Comparison of ENCODE assay signal across 23 cellular contexts in genomic region chr17:45086865-45087495, GRCh38. TPM values are rescaled to one million over a fixed set of nuclear protein-coding genes. Genes with fewer than 3 reads are reported as not detected.
A peak's percentile ranks its signal among the peaks of the same experiment; 100 is the strongest.
DNase-seq lines count a peak whose midpoint lies in the region; ATAC-seq, FAIRE-seq and TF ChIP-seq lines count a peak whose summit lies in the region.
"Had no signal": no experiment of that assay in that cellular context is flagged by ENCODE, and none has a peak within 500 bp of the region (broad histone marks: within the 10 kb centered on the region; RNA-seq: fewer than 3 reads in every experiment).

No MANE protein-coding gene starts in this region.

- no peaks in the 10 kb centered on the region for H3K27me3 ChIP-seq in astrocyte (ENCODE audit: insufficient read depth, low read length)
- H3K27me3 ChIP-seq in psoas muscle (ENCODE audit: insufficient read depth in 3 of 3, low read length in 2 of 3), result no peaks in the 10 kb centered on the region
- no peaks in the 10 kb centered on the region for H3K27me3 ChIP-seq in A673 (replicated peaks; ENCODE audit: insufficient read depth, low read depth, low read length, poor library complexity)
- H3K27me3 ChIP-seq: adrenal gland had no signal

- intact Hi-C loops in Calu3 (cut with micrococcal nuclease; ENCODE audit: unreplicated experiment) (no loop called here), kidney (cut with DNase I) (no loop called here), psoas muscle (cut with DNase I) (no loop called here), A673 (cut with micrococcal nuclease; ENCODE audit: unreplicated experiment) (no loop called here)

- DNase-seq in Calu3 (no peak), astrocyte (ENCODE audit: low read depth) (no peak), kidney (no peak), psoas muscle (no peak), A673 (ENCODE audit: low spot score) (no peak), NOMO-1 treated with dmso at 0.1 percent for 144 hours (lab: John Stamatoyannopoulos, UW; ENCODE audit: unreplicated experiment) (no peak), DMS 273 treated with DMSO at 0.1 percent for 48 hours (lab: John Stamatoyannopoulos, UW) (no peak), HTR-8/SVneo (ENCODE audit: insufficient read length, low spot score) (no peak)
- DNase-seq: activated CD4-positive, alpha-beta T cell treated with anti-CD3 and anti-CD28 coated beads, Interleukin-2, amount 10 ng/mL, durations not matched to agents 7 days and 5 days; activated CD8-positive, alpha-beta memory T cell treated with anti-CD3 and anti-CD28 coated beads, Interleukin-2, amount 50 U/mL, for 4 hours; adrenal gland; CD4-positive, alpha-beta T cell; central memory CD4-positive, alpha-beta T cell; effector memory CD8-positive, alpha-beta T cell; immature natural killer cell; mesenchymal stem cell; NCI-H1694 treated with DMSO at 0.1 percent for 48 hours; NCI-H446; NK-92 treated with Interleukin-12 subunit alpha and Interleukin-12 subunit beta, amount 100 ng/mL, for 24 hours had no signal

- H3K9ac ChIP-seq in astrocyte (ENCODE audit: low read length) (no peak overlapping the region), kidney (ENCODE audit: low read length in 2 of 2) (no peak overlapping the region)

- peaks cover 28% of the 10 kb centered on the region for H4K20me1 ChIP-seq in astrocyte (ENCODE audit: insufficient read depth, low read length)

- H3K27ac ChIP-seq in astrocyte (ENCODE audit: low read depth, low read length), result peak overlapping the region; percentile 13
- H3K27ac ChIP-seq in kidney (ENCODE audit: low read depth in 2 of 2, low read length in 2 of 2), result peak overlapping the region; percentile 48 to 77
- peak overlapping the region; percentile 77 for H3K27ac ChIP-seq in psoas muscle
- H3K27ac ChIP-seq in A673 (ENCODE audit: low read depth, low read length, poor library complexity, severe bottlenecking), result no peak overlapping the region
- H3K27ac ChIP-seq: adrenal gland, HL-60 had no signal

- H3K27me3 Mint-ChIP-seq in Calu3 (ENCODE audit: unreplicated experiment), result no peaks in the 10 kb centered on the region
- no peaks in the 10 kb centered on the region for H3K27me3 Mint-ChIP-seq in astrocyte (ENCODE audit: low read depth, unreplicated experiment)
- H3K27me3 Mint-ChIP-seq: activated CD4-positive, alpha-beta T cell treated with anti-CD3 and anti-CD28 coated beads, Interleukin-2, amount 10 ng/mL, durations not matched to agents 7 days and 5 days; CD4-positive, alpha-beta T cell; effector memory CD8-positive, alpha-beta T cell; natural killer cell treated with Interleukin-12 subunit alpha and Interleukin-12 subunit beta and Interleukin-15 and Interleukin-18, amount 100 ng/mL, for 72 hours; progenitor cell of endocrine pancreas had no signal

- H3K4me1 Mint-ChIP-seq in Calu3 (ENCODE audit: low read depth, unreplicated experiment) (peaks cover 4% of the 10 kb centered on the region), astrocyte (ENCODE audit: low read depth, unreplicated experiment) (peaks cover 19% of the 10 kb centered on the region)
- H3K4me1 Mint-ChIP-seq: immature natural killer cell had no signal

- H3K4me1 ChIP-seq in astrocyte (ENCODE audit: insufficient read depth, low read length) (peaks cover 18% of the 10 kb centered on the region), kidney (ENCODE audit: control insufficient read depth in 1 of 2, insufficient read depth in 1 of 2, low read depth in 1 of 2, low read length in 2 of 2) (peaks cover 5 to 17% of the 10 kb centered on the region in 2 donors), psoas muscle (peaks cover 38% of the 10 kb centered on the region), A673 (ENCODE audit: insufficient read depth, low read length, poor library complexity, severe bottlenecking) (no peaks in the 10 kb centered on the region)

- WGBS in psoas muscle, 3 donors, result 77 to 93% (median 78%) methylated on average over 6 of the region's 6 CpGs

- peak overlapping the region; percentile 53 for H3K4me2 ChIP-seq in astrocyte (ENCODE audit: low read length)

- POLR2A ChIA-PET in A673 (lab: Charles Lee; ENCODE audit: low non-redundant PET), result no interaction called here

- no peak overlapping the region for H2AFZ ChIP-seq in astrocyte (ENCODE audit: low read depth, low read length)

- TF ChIP-seq CTCF in Calu3 (IDR thresholded peaks at IDR 0.05; ENCODE audit: unreplicated experiment) (no peak), astrocyte (IDR thresholded peaks at IDR 0.05; ENCODE audit: insufficient read depth, low read depth, low read length) (no peak), kidney (IDR thresholded peaks at IDR 0.05; ENCODE audit: borderline replicate concordance, extremely low read depth, insufficient read depth) (no peak), psoas muscle (IDR thresholded peaks at IDR 0.05) (no peak), A673 (conservative IDR thresholded peaks at IDR 0.05; ENCODE audit: low read depth, low read length) (no peak)

- FAIRE-seq in astrocyte (lab: Jason Lieb, UNC), result no peak
- FAIRE-seq in kidney (lab: Jason Lieb, UNC), result no peak
- no peak for FAIRE-seq in HTR-8/SVneo (lab: Jason Lieb, UNC)

- no peak overlapping the region for H3K4me3 ChIP-seq in astrocyte (ENCODE audit: insufficient read depth, low read depth, low read length)
- no peak overlapping the region for H3K4me3 ChIP-seq in kidney (ENCODE audit: low read length in 2 of 2)
- H3K4me3 ChIP-seq in psoas muscle, result no peak overlapping the region
- no peak overlapping the region for H3K4me3 ChIP-seq in A673 (ENCODE audit: low read depth, low read length, poor library complexity, severe bottlenecking)
- H3K4me3 ChIP-seq: adrenal gland had no signal

- H3K79me2 ChIP-seq in astrocyte (ENCODE audit: insufficient read depth, low read length), result peaks cover 16% of the 10 kb centered on the region

- TSS peak; percentile 4 for BruUV-seq in Calu3 (replicated peaks; lab: Mats Ljungman, UMichigan)
- BruUV-seq in A673 (replicated peaks; lab: Mats Ljungman, UMichigan), result no TSS peak

- peaks cover under 1% of the 10 kb centered on the region for H3K9me3 Mint-ChIP-seq in Calu3 (ENCODE audit: low read depth, unreplicated experiment)
- H3K9me3 Mint-ChIP-seq in astrocyte (ENCODE audit: unreplicated experiment), result no peaks in the 10 kb centered on the region
- H3K9me3 Mint-ChIP-seq: activated CD4-positive, alpha-beta T cell treated with anti-CD3 and anti-CD28 coated beads, Interleukin-2, amount 10 ng/mL, durations not matched to agents 7 days and 5 days; CD4-positive, alpha-beta T cell; effector memory CD8-positive, alpha-beta T cell; immature natural killer cell; natural killer cell treated with Interleukin-12 subunit alpha and Interleukin-12 subunit beta and Interleukin-15 and Interleukin-18, amount 100 ng/mL, for 72 hours had no signal

- H3K4me3 Mint-ChIP-seq in Calu3 (ENCODE audit: low read depth, unreplicated experiment) (no peak overlapping the region), astrocyte (ENCODE audit: unreplicated experiment) (no peak overlapping the region)
- H3K4me3 Mint-ChIP-seq: activated CD4-positive, alpha-beta T cell treated with anti-CD3 and anti-CD28 coated beads, Interleukin-2, amount 10 ng/mL, durations not matched to agents 7 days and 5 days; CD4-positive, alpha-beta T cell; effector memory CD8-positive, alpha-beta T cell; immature natural killer cell; natural killer cell treated with Interleukin-12 subunit alpha and Interleukin-12 subunit beta and Interleukin-15 and Interleukin-18, amount 100 ng/mL, for 72 hours had no signal

- CTCF ChIA-PET in Calu3 (lab: Charles Lee) (interaction anchor here (0.6 kb wide), 1 partner anchor 1752 kb away, joined by 3 read pairs; no protein-coding TSS in a partner anchor), A673 (lab: Charles Lee) (no interaction called here)

- H3K27ac Mint-ChIP-seq in Calu3 (ENCODE audit: unreplicated experiment) (no peak overlapping the region), astrocyte (ENCODE audit: unreplicated experiment) (no peak overlapping the region)
- H3K27ac Mint-ChIP-seq: activated CD4-positive, alpha-beta T cell treated with anti-CD3 and anti-CD28 coated beads, Interleukin-2, amount 10 ng/mL, durations not matched to agents 7 days and 5 days; CD4-positive, alpha-beta T cell; effector memory CD8-positive, alpha-beta T cell; immature natural killer cell; natural killer cell treated with Interleukin-12 subunit alpha and Interleukin-12 subunit beta and Interleukin-15 and Interleukin-18, amount 100 ng/mL, for 72 hours; progenitor cell of endocrine pancreas had no signal

- peaks cover 81% of the 10 kb centered on the region for H3K36me3 Mint-ChIP-seq in Calu3 (ENCODE audit: insufficient read depth, unreplicated experiment)
- peaks cover 13% of the 10 kb centered on the region for H3K36me3 Mint-ChIP-seq in astrocyte (ENCODE audit: low read depth, unreplicated experiment)

- ATAC-seq in psoas muscle, result peak in 3 of 4 donors; percentile 3 to 21 (median 11)
- ATAC-seq: effector memory CD8-positive, alpha-beta T cell; HCT116; natural killer cell treated with Interleukin-12 subunit alpha and Interleukin-12 subunit beta and Interleukin-15 and Interleukin-18, amount 100 ng/mL, for 72 hours had no signal

- H3K36me3 ChIP-seq in astrocyte (ENCODE audit: insufficient read depth, low read length) (peaks cover 32% of the 10 kb centered on the region), kidney (ENCODE audit: control insufficient read depth in 1 of 2, insufficient read depth in 2 of 2, low read length in 2 of 2) (peaks cover 24 to 58% of the 10 kb centered on the region in 2 donors), psoas muscle (ENCODE audit: insufficient read depth in 1 of 2, low read depth in 1 of 2) (peaks cover 17 to 99% of the 10 kb centered on the region in 2 donors), A673 (ENCODE audit: insufficient read depth, low read length, poor library complexity, severe bottlenecking) (peaks cover 39% of the 10 kb centered on the region)

- H3K9me3 ChIP-seq in astrocyte (ENCODE audit: insufficient read depth, low read depth, low read length), result no peaks in the 10 kb centered on the region
- H3K9me3 ChIP-seq in kidney (ENCODE audit: control insufficient read depth in 1 of 2, low read length in 2 of 2), result no peaks in the 10 kb centered on the region
- H3K9me3 ChIP-seq in psoas muscle, result no peaks in the 10 kb centered on the region
- H3K9me3 ChIP-seq in A673 (ENCODE audit: low read depth, low read length, poor library complexity, severe bottlenecking), result no peaks in the 10 kb centered on the region
- H3K9me3 ChIP-seq: adrenal gland had no signal

RNA-seq across cellular contexts. Expression of gene NMT1, which starts 25.9 kb away (rescaled TPM):
- total RNA-seq in Calu3 (2022) (185 and 216 TPM in 2 replicates), astrocyte (114 and 130 TPM in 2 replicates), kidney (98.5 TPM), psoas muscle (100 to 1,000 TPM in 2 of 4 donors, 10 to 100 TPM in 2; 73.3 to 164 (median 93.1) TPM), A673 (2021) (108 and 118 TPM in 2 replicates)
- polyA plus RNA-seq in kidney (ENCODE audit: insufficient read depth, low read depth, low replicate concordance) (72.3 TPM), psoas muscle (10 to 100 TPM; 58.0 to 79.7 (median 68.3) TPM)

RNA-seq across cellular contexts. Expression of gene DCAKD, which starts 35.5 kb away (rescaled TPM):
- total RNA-seq in Calu3 (2022) (20.5 and 21.7 TPM in 2 replicates), astrocyte (34.8 and 43.3 TPM in 2 replicates), kidney (34.9 TPM), psoas muscle (10 to 100 TPM in 3 of 4 donors, 1 to 10 TPM in 1; 6.9 to 13.5 (median 11.0) TPM), A673 (2021) (19.1 and 21.8 TPM in 2 replicates)
- polyA plus RNA-seq in kidney (ENCODE audit: insufficient read depth, low read depth, low replicate concordance) (27.5 TPM), psoas muscle (10 to 100 TPM in 1 of 3 donors, 1 to 10 TPM in 2; 6.4 to 14.2 (median 8.4) TPM)

RNA-seq across cellular contexts. Expression of gene PLCD3, which starts 45.3 kb away (rescaled TPM):
- total RNA-seq in Calu3 (2022) (34.4 and 64.3 TPM in 2 replicates), astrocyte (76.5 and 92.0 TPM in 2 replicates), kidney (111 TPM), psoas muscle (100 to 1,000 TPM in 2 of 4 donors, 10 to 100 TPM in 2; 69.8 to 217 (median 122) TPM), A673 (2021) (12.0 and 18.5 TPM in 2 replicates)
- polyA plus RNA-seq in kidney (ENCODE audit: insufficient read depth, low read depth, low replicate concordance) (14.8 TPM), psoas muscle (100 to 1,000 TPM in 2 of 3 donors, 10 to 100 TPM in 1; 57.0 to 171 (median 170) TPM)

RNA-seq across cellular contexts. Expression of gene ACBD4, which starts 48.5 kb away (rescaled TPM):
- total RNA-seq in Calu3 (2022) (21.8 and 23.2 TPM in 2 replicates), astrocyte (3.9 and 4.7 TPM in 2 replicates), kidney (19.2 TPM), psoas muscle (1 to 10 TPM; 3.9 to 8.2 (median 5.1) TPM), A673 (2021) (1.4 and 4.2 TPM in 2 replicates)
- polyA plus RNA-seq in kidney (ENCODE audit: insufficient read depth, low read depth, low replicate concordance) (46.3 TPM), psoas muscle (1 to 10 TPM; 2.7 to 5.2 (median 4.4) TPM)
